Comparison of ENCODE assay signal across 9 cellular contexts in the genomic region with DNA sequence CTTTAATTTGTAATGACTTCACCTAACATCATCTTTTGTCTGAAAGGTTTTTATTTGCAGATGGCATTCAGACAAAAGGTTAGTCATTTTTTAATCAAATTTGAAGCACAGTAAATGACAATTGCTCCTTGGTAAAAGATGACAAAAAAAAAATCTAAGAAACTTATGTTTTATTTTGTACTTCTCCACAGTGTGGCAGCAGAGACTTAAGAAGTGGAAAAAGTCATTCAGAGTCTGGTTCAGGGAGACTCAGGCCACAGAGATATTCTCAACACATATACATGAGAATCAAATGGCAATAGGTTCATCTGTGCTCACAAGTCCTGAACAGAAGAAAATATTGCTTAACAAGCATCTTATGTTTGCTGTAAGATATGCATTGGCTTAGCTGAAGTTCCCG.
DNase-seq lines count a peak whose midpoint lies in the region; TF ChIP-seq lines count a peak whose summit lies in the region.
"Had no signal": no experiment of that assay in that cellular context is flagged by ENCODE, and none has a peak within 500 bp of the region (broad histone marks: within the 10 kb centered on the region; RNA-seq: fewer than 3 reads in every experiment).

No MANE protein-coding gene starts in this region.

- TF ChIP-seq EP300 in esophagus muscularis mucosa (IDR thresholded peaks at IDR 0.05), result no peak

- no peaks in the 10 kb centered on the region for H3K9me2 ChIP-seq in OCI-LY7 (ENCODE audit: insufficient read depth, low read length)

- WGBS in esophagus muscularis mucosa, result 92% methylated on average over 1 of the region's 1 CpG

- H3K27me3 ChIP-seq in breast epithelium (peaks cover 0 to 7% of the 10 kb centered on the region in 2 donors), esophagus muscularis mucosa (no peaks in the 10 kb centered on the region)

- DNase-seq in MCF 10A (ENCODE audit: unreplicated experiment) (peak; percentile 55), breast epithelium (ENCODE audit: low spot score in 2 of 2) (no peak), OCI-LY7 (ENCODE audit: low spot score) (peak; percentile 16), esophagus muscularis mucosa (ENCODE audit: extremely low spot score) (no peak), retina (peak; percentile 58), OCI-M2 (lab: John Stamatoyannopoulos, UW; ENCODE audit: unreplicated experiment) (no peak), 8988T (no peak), activated gamma-delta T cell (lab: John Stamatoyannopoulos, UW) (no peak)

- TF ChIP-seq POLR2A in breast epithelium (IDR thresholded peaks at IDR 0.05) (no peak), esophagus muscularis mucosa (IDR thresholded peaks at IDR 0.05; ENCODE audit: low read depth) (no peak)

- POLR2A ChIA-PET in MCF 10A (lab: Yijun Ruan, JAX) (interaction anchor here (0.6 to 1.7 kb wide), 2 partner anchors 253 to 260 kb away, joined by 3 read pairs; no protein-coding TSS in a partner anchor), OCI-LY7 (lab: Charles Lee) (no interaction called here)

- no peaks in the 10 kb centered on the region for H4K20me1 ChIP-seq in OCI-LY7 (ENCODE audit: insufficient read depth, low read length)
- H4K20me1 ChIP-seq: BLaER1 treated with 17β-estradiol and CSF1 and Interleukin-3, amounts not matched to agents 10 nM and 100 nM had no signal

- H3K4me1 Mint-ChIP-seq in MCF 10A (ENCODE audit: insufficient read depth, unreplicated experiment), result peaks cover 5% of the 10 kb centered on the region

- no peaks in the 10 kb centered on the region for H3K4me1 ChIP-seq in breast epithelium
- no peaks in the 10 kb centered on the region for H3K4me1 ChIP-seq in OCI-LY7 (ENCODE audit: insufficient read depth, low read length, poor library complexity, severe bottlenecking)
- no peaks in the 10 kb centered on the region for H3K4me1 ChIP-seq in esophagus muscularis mucosa

- H3K4me3 Mint-ChIP-seq in MCF 10A (ENCODE audit: unreplicated experiment), result no peak overlapping the region

- no peak overlapping the region for H3K27ac ChIP-seq in breast epithelium
- no peak overlapping the region for H3K27ac ChIP-seq in OCI-LY7 (ENCODE audit: low read depth, low read length, poor library complexity, severe bottlenecking)
- H3K27ac ChIP-seq in esophagus muscularis mucosa (replicated peaks in 1 of 4), result no peak overlapping the region
- H3K27ac ChIP-seq: BLaER1 treated with 17β-estradiol and CSF1 and Interleukin-3, amounts not matched to agents 10 nM and 100 nM had no signal

- no peak overlapping the region for H3K27ac Mint-ChIP-seq in MCF 10A (ENCODE audit: low read depth, unreplicated experiment)

- no peak overlapping the region for H3K4me2 ChIP-seq in OCI-LY7 (ENCODE audit: low read length)

- peaks cover 54% of the 10 kb centered on the region for H3K27me3 Mint-ChIP-seq in MCF 10A (ENCODE audit: insufficient read depth, unreplicated experiment)

- H3K9me3 ChIP-seq in breast epithelium, result no peaks in the 10 kb centered on the region
- H3K9me3 ChIP-seq in OCI-LY7 (ENCODE audit: low read length), result no peaks in the 10 kb centered on the region
- H3K9me3 ChIP-seq in esophagus muscularis mucosa, result no peaks in the 10 kb centered on the region
- H3K9me3 ChIP-seq: BLaER1 treated with 17β-estradiol and CSF1 and Interleukin-3, amounts not matched to agents 10 nM and 100 nM had no signal

- H3K4me3 ChIP-seq in breast epithelium (no peak overlapping the region), OCI-LY7 (ENCODE audit: low read depth, low read length, poor library complexity, severe bottlenecking) (no peak overlapping the region), esophagus muscularis mucosa (no peak overlapping the region)
- H3K4me3 ChIP-seq: BLaER1 treated with 17β-estradiol and CSF1 and Interleukin-3, amounts not matched to agents 10 nM and 100 nM had no signal

- H2AFZ ChIP-seq in OCI-LY7 (ENCODE audit: low read length), result no peak overlapping the region

- intact Hi-C loops in MCF 10A (cut with micrococcal nuclease) (loop anchor here (1.0 to 10.0 kb wide), 2 partner anchors 256 to 872 kb away; no protein-coding TSS in a partner anchor), breast epithelium (cut with DNase I; ENCODE audit: low total_unique reads) (no loop called here), OCI-LY7 (cut with micrococcal nuclease; ENCODE audit: unreplicated experiment) (loop anchor here (1.0 kb wide), 1 partner anchor 256 kb away; no protein-coding TSS in a partner anchor), esophagus muscularis mucosa (cut with DNase I) (no loop called here)

- H3K9me3 Mint-ChIP-seq in MCF 10A (ENCODE audit: unreplicated experiment), result no peaks in the 10 kb centered on the region

- H3K36me3 Mint-ChIP-seq in MCF 10A (ENCODE audit: insufficient read depth, unreplicated experiment), result no peaks in the 10 kb centered on the region

- CTCF ChIA-PET in MCF 10A (lab: Yijun Ruan, JAX) (interaction anchor here (0.6 to 14.8 kb wide), 18 partner anchors 9 to 306 kb away, joined by 3 to 385 read pairs (median 3); no protein-coding TSS in a partner anchor), OCI-LY7 (lab: Charles Lee; ENCODE audit: unreplicated experiment) (no interaction called here)

- no peaks in the 10 kb centered on the region for H3K79me2 ChIP-seq in OCI-LY7 (ENCODE audit: insufficient read depth, low read depth, low read length)

- H3K36me3 ChIP-seq in breast epithelium (no peaks in the 10 kb centered on the region), OCI-LY7 (ENCODE audit: insufficient read depth, low read length) (no peaks in the 10 kb centered on the region), esophagus muscularis mucosa (no peaks in the 10 kb centered on the region)
- H3K36me3 ChIP-seq: BLaER1 treated with 17β-estradiol and CSF1 and Interleukin-3, amounts not matched to agents 10 nM and 100 nM had no signal

- BruUV-seq in MCF 10A (replicated peaks; lab: Mats Ljungman, UMichigan), result no TSS peak
- no TSS peak for BruUV-seq in OCI-LY7 (replicated peaks; lab: Mats Ljungman, UMichigan)

- TF ChIP-seq CTCF in MCF 10A (IDR thresholded peaks at IDR 0.05; ENCODE audit: unreplicated experiment) (peak; percentile 62), breast epithelium (IDR thresholded peaks at IDR 0.05) (peak in 1 of 3 donors; percentile 28), OCI-LY7 (conservative IDR thresholded peaks at IDR 0.05; ENCODE audit: low read length) (peak; percentile 72), esophagus muscularis mucosa (IDR thresholded peaks at IDR 0.05) (peak; percentile 3 to 23 (median 20))

Comparison
In these comparisons a context has a peak if more than half of its experiments do, and no peak if none do; other contexts are left out.
1. DNase-seq: peak in MCF 10A (single experiment), OCI-LY7 (single experiment) and retina (single experiment); none in breast epithelium (0 of 2), esophagus muscularis mucosa (single experiment), OCI-M2 (single experiment), 8988T (single experiment) and activated gamma-delta T cell (single experiment).
2. intact Hi-C loops: an anchor here in MCF 10A (1.0 to 10.0 kb wide) and OCI-LY7 (1.0 kb wide); none called in breast epithelium and esophagus muscularis mucosa.